ENCODE assay signal across 8 cellular contexts in genomic region chr2:238320648-238321281, GRCh38. TPM values are rescaled to one million over a fixed set of nuclear protein-coding genes. Genes with fewer than 3 reads are reported as not detected.
A peak's percentile ranks its signal among the peaks of the same experiment; 100 is the strongest.
DNase-seq lines count a peak whose midpoint lies in the region; ATAC-seq, FAIRE-seq and TF ChIP-seq lines count a peak whose summit lies in the region.

No MANE protein-coding gene starts in this region.

- peaks cover 0 to 24% (median 10%) of the 10 kb centered on the region in 4 donors for H3K4me1 Mint-ChIP-seq in CD4-positive, CD25-positive, alpha-beta regulatory T cell

- peak overlapping the region; percentile 87 for H3K9ac ChIP-seq in adipocyte (ENCODE audit: low read length)

- no peak for DNase-seq in CD4-positive, CD25-positive, alpha-beta regulatory T cell
- peak; percentile 67 for DNase-seq in adipocyte (ENCODE audit: low read depth)
- peak; percentile 17 for DNase-seq in iris pigment epithelial cell (ENCODE audit: low read depth)
- DNase-seq in stomach = no peak
- no peak for DNase-seq in DMS153 treated with DMSO at 0.1 percent for 48 hours (lab: John Stamatoyannopoulos, UW; ENCODE audit: unreplicated experiment)
- DNase-seq in RCC 7860 (ENCODE audit: low spot score) = no peak

- H3K27me3 ChIP-seq in CD4-positive, CD25-positive, alpha-beta regulatory T cell (ENCODE audit: control insufficient read depth, insufficient read depth, low read length) = peaks cover 3% of the 10 kb centered on the region
- H3K27me3 ChIP-seq in adipocyte (replicated peaks; ENCODE audit: control insufficient read depth, insufficient read depth, low read length) = peaks cover 5% of the 10 kb centered on the region
- H3K27me3 ChIP-seq in stomach = no peaks in the 10 kb centered on the region

- peak overlapping the region; percentile 83 to 94 (median 90) for H3K4me3 Mint-ChIP-seq in CD4-positive, CD25-positive, alpha-beta regulatory T cell

- H3K4me3 ChIP-seq in CD4-positive, CD25-positive, alpha-beta regulatory T cell (ENCODE audit: low read depth, low read length) = peak overlapping the region; percentile 35
- H3K4me3 ChIP-seq in adipocyte (ENCODE audit: low read length) (peak overlapping the region; percentile 84), stomach (peak overlapping the region; percentile 84 to 96 (median 88))

- 0 to 2% (median 1%) methylated on average over 3 to 65 of the region's 65 CpGs for WGBS in stomach, 5 donors

- peaks cover 15% of the 10 kb centered on the region for H3K4me1 ChIP-seq in CD4-positive, CD25-positive, alpha-beta regulatory T cell (ENCODE audit: control insufficient read depth, insufficient read depth, low read length, poor library complexity, severe bottlenecking)
- peaks cover 17% of the 10 kb centered on the region for H3K4me1 ChIP-seq in adipocyte (ENCODE audit: control insufficient read depth, insufficient read depth, low read length)
- peaks cover 17 to 26% (median 22%) of the 10 kb centered on the region in 4 donors for H3K4me1 ChIP-seq in stomach

- H3K27ac Mint-ChIP-seq in CD4-positive, CD25-positive, alpha-beta regulatory T cell = no peak overlapping the region

- FAIRE-seq in RCC 7860 (lab: Jason Lieb, UNC) = no peak

- H3K27me3 Mint-ChIP-seq in CD4-positive, CD25-positive, alpha-beta regulatory T cell = peaks cover 10% of the 10 kb centered on the region

- H3K9me3 ChIP-seq in CD4-positive, CD25-positive, alpha-beta regulatory T cell (ENCODE audit: control insufficient read depth in 2 of 2, low read length in 2 of 2) = no peaks in the 10 kb centered on the region
- no peaks in the 10 kb centered on the region for H3K9me3 ChIP-seq in adipocyte (ENCODE audit: control insufficient read depth, low read length)
- H3K9me3 ChIP-seq in stomach = no peaks in the 10 kb centered on the region

- TF ChIP-seq CTCF in stomach (IDR thresholded peaks at IDR 0.05) = no peak

- intact Hi-C loops in stomach (cut with DNase I; ENCODE audit: low total_unique reads) = no loop called here

- no peak for TF ChIP-seq EP300 in stomach (IDR thresholded peaks at IDR 0.05)

- H3K27ac ChIP-seq in CD4-positive, CD25-positive, alpha-beta regulatory T cell (ENCODE audit: insufficient read depth, low read length, poor library complexity, severe bottlenecking) = no peak overlapping the region
- H3K27ac ChIP-seq in stomach = peak overlapping the region; percentile 47 to 83 (median 50)

- no peak for TF ChIP-seq POLR2A in stomach (IDR thresholded peaks at IDR 0.05)

- peaks cover 0 to 1% (median 0%) of the 10 kb centered on the region in 7 donors for H3K9me3 Mint-ChIP-seq in CD4-positive, CD25-positive, alpha-beta regulatory T cell

- no peaks in the 10 kb centered on the region for H3K36me3 ChIP-seq in CD4-positive, CD25-positive, alpha-beta regulatory T cell (ENCODE audit: control insufficient read depth, insufficient read depth, low read length)
- H3K36me3 ChIP-seq in adipocyte (ENCODE audit: control insufficient read depth, insufficient read depth, low read length, severe bottlenecking) (peaks cover 3% of the 10 kb centered on the region), stomach (peaks cover 2 to 31% (median 11%) of the 10 kb centered on the region in 4 donors)

- peak; percentile 6 to 41 for ATAC-seq in CD4-positive, CD25-positive, alpha-beta regulatory T cell (ENCODE audit: low read depth in 2 of 2)
- ATAC-seq in GM19438 (IDR thresholded peaks at IDR 0.05; ENCODE audit: low read depth, unreplicated experiment) = peak; percentile 27
- ATAC-seq in HG03457 (IDR thresholded peaks at IDR 0.05; ENCODE audit: unreplicated experiment) = peak; percentile 12

- peaks cover 5% of the 10 kb centered on the region for H3K36me3 Mint-ChIP-seq in CD4-positive, CD25-positive, alpha-beta regulatory T cell

RNA-seq across cellular contexts. Expression of gene TRAF3IP1, which starts 0.4 kb away (rescaled TPM):
- 9.9 TPM for total RNA-seq in CD4-positive, CD25-positive, alpha-beta regulatory T cell
- 1 to 10 TPM; 3.1 to 3.8 (median 3.4) TPM for polyA plus RNA-seq in CD4-positive, CD25-positive, alpha-beta regulatory T cell
- total RNA-seq in stomach = 10 to 100 TPM in 3 of 5 donors, 1 to 10 TPM in 1, under 1 TPM in 1; 0.58 to 21.1 (median 10.7) TPM
- 10 to 100 TPM in 2 of 3 donors, 1 to 10 TPM in 1; 4.4 to 20.6 (median 10.8) TPM for polyA plus RNA-seq in stomach

RNA-seq across cellular contexts. Expression of gene PER2, which starts 32.4 kb away (rescaled TPM):
- total RNA-seq in CD4-positive, CD25-positive, alpha-beta regulatory T cell = 29.7 TPM
- 1 to 10 TPM; 1.8 to 5.0 (median 3.3) TPM for polyA plus RNA-seq in CD4-positive, CD25-positive, alpha-beta regulatory T cell
- 100 to 1,000 TPM in 1 of 5 donors, 10 to 100 TPM in 4; 20.9 to 188 (median 40.8) TPM for total RNA-seq in stomach
- 1 to 10 TPM; 4.4 to 9.8 (median 7.3) TPM for polyA plus RNA-seq in stomach

Comparison
In these comparisons a context has a peak if more than half of its experiments do, and no peak if none do; other contexts are left out.
1. DNase-seq: peak in adipocyte (single experiment) and iris pigment epithelial cell (single experiment); none in CD4-positive, CD25-positive, alpha-beta regulatory T cell (0 of 3), stomach (single experiment), DMS153 treated with DMSO at 0.1 percent for 48 hours (single experiment) and RCC 7860 (single experiment).
2. H3K4me3 ChIP-seq: peak in every context shown above with its lines; median percentile 88 in stomach; 84 in adipocyte; 35 in CD4-positive, CD25-positive, alpha-beta regulatory T cell.
3. Peak in every context shown above with its lines, with median percentiles within 50 percentile points of each other: ATAC-seq.